1 cellular context compared by ENCODE assay signal in the genomic region with DNA sequence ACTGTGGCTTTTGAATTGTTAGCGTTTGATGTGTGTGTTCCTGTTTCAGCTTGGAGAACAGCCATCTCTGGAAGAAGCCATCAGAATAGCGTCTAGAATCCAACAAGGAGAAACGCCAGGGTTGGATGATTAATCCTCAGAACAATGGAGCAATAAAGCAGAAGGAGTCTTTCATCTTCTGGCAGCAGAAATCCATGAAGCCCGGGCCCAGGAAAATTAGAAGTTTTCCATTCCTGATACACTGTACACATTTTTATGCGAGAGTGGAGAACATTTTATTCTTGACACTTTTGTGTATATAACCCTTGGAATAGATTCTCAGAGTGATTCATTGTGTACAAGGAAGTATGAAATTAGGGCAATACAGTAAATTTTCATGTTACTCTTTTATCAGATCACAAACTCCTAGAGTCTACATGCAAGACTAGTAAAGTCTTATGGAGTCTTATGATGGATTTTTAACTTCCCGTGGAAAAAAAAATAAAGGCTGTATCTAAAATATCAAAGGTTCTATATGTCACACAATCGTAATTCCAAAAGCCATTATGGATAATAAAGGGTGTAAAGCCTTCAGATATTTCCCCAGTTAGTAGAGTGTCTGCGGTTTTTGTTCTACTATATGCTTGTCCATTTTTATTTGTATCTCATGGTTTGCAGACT.
TF ChIP-seq lines count a peak whose summit lies in the region.

No MANE protein-coding gene starts in this region.

TF ChIP-seq in GM23338, 12 proteins besides CTCF, POLR2A, EP300 and RAD21 (continued from another document):
- TF ChIP-seq, protein P1, sequence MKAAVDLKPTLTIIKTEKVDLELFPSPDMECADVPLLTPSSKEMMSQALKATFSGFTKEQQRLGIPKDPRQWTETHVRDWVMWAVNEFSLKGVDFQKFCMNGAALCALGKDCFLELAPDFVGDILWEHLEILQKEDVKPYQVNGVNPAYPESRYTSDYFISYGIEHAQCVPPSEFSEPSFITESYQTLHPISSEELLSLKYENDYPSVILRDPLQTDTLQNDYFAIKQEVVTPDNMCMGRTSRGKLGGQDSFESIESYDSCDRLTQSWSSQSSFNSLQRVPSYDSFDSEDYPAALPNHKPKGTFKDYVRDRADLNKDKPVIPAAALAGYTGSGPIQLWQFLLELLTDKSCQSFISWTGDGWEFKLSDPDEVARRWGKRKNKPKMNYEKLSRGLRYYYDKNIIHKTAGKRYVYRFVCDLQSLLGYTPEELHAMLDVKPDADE (IDR thresholded peaks at IDR 0.05) = no peak
- TF ChIP-seq NANOG (IDR thresholded peaks at IDR 0.05; ENCODE audit: borderline replicate concordance) (no peak), JUNB (IDR thresholded peaks at IDR 0.05; ENCODE audit: unreplicated experiment) (no peak), EZH2phosphoT487 (IDR thresholded peaks at IDR 0.05; ENCODE audit: unreplicated experiment) (no peak), EZH2 (IDR thresholded peaks at IDR 0.05; ENCODE audit: low read depth, unreplicated experiment) (no peak)
- TF ChIP-seq, protein P2, sequence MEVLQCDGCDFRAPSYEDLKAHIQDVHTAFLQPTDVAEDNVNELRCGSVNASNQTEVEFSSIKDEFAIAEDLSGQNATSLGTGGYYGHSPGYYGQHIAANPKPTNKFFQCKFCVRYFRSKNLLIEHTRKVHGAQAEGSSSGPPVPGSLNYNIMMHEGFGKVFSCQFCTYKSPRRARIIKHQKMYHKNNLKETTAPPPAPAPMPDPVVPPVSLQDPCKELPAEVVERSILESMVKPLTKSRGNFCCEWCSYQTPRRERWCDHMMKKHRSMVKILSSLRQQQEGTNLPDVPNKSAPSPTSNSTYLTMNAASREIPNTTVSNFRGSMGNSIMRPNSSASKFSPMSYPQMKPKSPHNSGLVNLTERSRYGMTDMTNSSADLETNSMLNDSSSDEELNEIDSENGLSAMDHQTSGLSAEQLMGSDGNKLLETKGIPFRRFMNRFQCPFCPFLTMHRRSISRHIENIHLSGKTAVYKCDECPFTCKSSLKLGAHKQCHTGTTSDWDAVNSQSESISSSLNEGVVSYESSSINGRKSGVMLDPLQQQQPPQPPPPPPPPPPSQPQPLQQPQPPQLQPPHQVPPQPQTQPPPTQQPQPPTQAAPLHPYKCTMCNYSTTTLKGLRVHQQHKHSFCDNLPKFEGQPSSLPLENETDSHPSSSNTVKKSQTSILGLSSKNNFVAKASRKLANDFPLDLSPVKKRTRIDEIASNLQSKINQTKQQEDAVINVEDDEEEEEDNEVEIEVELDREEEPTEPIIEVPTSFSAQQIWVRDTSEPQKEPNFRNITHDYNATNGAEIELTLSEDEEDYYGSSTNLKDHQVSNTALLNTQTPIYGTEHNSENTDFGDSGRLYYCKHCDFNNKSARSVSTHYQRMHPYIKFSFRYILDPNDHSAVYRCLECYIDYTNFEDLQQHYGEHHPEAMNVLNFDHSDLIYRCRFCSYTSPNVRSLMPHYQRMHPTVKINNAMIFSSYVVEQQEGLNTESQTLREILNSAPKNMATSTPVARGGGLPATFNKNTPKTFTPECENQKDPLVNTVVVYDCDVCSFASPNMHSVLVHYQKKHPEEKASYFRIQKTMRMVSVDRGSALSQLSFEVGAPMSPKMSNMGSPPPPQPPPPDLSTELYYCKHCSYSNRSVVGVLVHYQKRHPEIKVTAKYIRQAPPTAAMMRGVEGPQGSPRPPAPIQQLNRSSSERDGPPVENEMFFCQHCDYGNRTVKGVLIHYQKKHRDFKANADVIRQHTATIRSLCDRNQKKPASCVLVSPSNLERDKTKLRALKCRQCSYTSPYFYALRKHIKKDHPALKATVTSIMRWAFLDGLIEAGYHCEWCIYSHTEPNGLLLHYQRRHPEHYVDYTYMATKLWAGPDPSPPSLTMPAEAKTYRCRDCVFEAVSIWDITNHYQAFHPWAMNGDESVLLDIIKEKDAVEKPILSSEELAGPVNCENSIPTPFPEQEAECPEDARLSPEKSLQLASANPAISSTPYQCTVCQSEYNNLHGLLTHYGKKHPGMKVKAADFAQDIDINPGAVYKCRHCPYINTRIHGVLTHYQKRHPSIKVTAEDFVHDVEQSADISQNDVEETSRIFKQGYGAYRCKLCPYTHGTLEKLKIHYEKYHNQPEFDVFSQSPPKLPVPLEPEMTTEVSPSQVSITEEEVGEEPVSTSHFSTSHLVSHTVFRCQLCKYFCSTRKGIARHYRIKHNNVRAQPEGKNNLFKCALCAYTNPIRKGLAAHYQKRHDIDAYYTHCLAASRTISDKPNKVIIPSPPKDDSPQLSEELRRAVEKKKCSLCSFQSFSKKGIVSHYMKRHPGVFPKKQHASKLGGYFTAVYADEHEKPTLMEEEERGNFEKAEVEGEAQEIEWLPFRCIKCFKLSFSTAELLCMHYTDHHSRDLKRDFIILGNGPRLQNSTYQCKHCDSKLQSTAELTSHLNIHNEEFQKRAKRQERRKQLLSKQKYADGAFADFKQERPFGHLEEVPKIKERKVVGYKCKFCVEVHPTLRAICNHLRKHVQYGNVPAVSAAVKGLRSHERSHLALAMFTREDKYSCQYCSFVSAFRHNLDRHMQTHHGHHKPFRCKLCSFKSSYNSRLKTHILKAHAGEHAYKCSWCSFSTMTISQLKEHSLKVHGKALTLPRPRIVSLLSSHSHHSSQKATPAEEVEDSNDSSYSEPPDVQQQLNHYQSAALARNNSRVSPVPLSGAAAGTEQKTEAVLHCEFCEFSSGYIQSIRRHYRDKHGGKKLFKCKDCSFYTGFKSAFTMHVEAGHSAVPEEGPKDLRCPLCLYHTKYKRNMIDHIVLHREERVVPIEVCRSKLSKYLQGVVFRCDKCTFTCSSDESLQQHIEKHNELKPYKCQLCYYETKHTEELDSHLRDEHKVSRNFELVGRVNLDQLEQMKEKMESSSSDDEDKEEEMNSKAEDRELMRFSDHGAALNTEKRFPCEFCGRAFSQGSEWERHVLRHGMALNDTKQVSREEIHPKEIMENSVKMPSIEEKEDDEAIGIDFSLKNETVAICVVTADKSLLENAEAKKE (CRISPR knock-in tag; IDR thresholded peaks at IDR 0.05) = no peak
